ENCODE assay signal across 9 cellular contexts in the genomic region with DNA sequence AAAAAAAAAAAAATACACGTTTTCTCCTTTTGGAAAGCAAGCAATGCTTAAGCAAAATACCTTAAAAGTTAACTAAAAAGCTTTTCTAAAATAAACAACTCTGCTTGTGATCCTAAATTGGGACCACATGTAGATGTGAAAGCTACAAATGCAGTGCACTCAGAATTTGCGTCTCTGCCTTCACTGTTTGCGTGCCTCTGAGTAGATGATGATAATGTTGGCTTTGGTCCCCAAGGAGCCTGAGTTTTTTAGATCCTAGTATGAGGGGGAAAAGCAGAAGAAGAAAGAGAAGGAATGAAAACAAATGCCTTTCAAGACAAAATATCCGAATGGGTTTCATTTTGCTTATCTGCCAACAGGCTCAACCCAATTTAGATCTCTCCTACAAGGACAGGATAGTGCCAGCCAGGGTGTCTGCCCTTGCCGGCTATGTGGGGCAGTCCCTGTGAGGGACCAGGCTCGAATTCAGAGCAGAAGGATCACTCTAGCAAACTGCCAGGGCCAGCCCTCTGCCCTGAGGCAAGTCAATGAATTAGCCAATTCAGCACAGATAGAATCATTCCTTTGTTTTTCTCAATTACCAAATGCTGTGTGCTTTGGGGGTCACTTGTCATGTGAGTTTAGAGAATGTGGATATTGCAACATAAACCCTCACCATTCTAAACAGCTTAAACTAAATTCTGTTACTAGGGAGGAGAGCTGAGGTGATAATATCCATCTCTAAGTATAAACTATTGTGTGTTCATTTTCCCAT. TPM values are rescaled to one million over a fixed set of nuclear protein-coding genes. Genes with fewer than 3 reads are reported as not detected.
A peak's percentile ranks its signal among the peaks of the same experiment; 100 is the strongest.
DNase-seq lines count a peak whose midpoint lies in the region; ATAC-seq lines count a peak whose summit lies in the region.
"Had no signal": no experiment of that assay in that cellular context is flagged by ENCODE, and none has a peak within 500 bp of the region (broad histone marks: within the 10 kb centered on the region; RNA-seq: fewer than 3 reads in every experiment).

No MANE protein-coding gene starts in this region.

- peak; percentile 89 for DNase-seq in GM04504 (ENCODE audit: low read depth)
- peak in 52 of 56 donors; percentile 15 to 85 (median 56) for DNase-seq in amygdala (lab: John Stamatoyannopoulos, UW)
- peak; percentile 56 to 93 (median 84) for DNase-seq in head of caudate nucleus
- DNase-seq in retina, result peak; percentile 42
- DNase-seq in kidney glomerular epithelial cell (lab: John Stamatoyannopoulos, UW), result no peak
- no peak for DNase-seq in COR-L47 (lab: John Stamatoyannopoulos, UW)
- DNase-seq in activated naive CD4-positive, alpha-beta T cell treated with anti-CD3 and anti-CD28 coated beads, Interleukin-2, amount 50 U/mL, for 72 hours (ENCODE audit: low spot score in 2 of 2), result no peak
- DNase-seq: activated CD4-positive, alpha-beta T cell treated with anti-CD3 and anti-CD28 coated beads, Interleukin-2, amount 10 ng/mL, durations not matched to agents 7 days and 5 days had no signal

- ATAC-seq in HG02610 (IDR thresholded peaks at IDR 0.05; ENCODE audit: unreplicated experiment), result no peak
- no peak for ATAC-seq in activated naive CD4-positive, alpha-beta T cell treated with anti-CD3 and anti-CD28 coated beads, Interleukin-2, amount 50 U/mL, for 72 hours

- H3K36me3 Mint-ChIP-seq in activated naive CD4-positive, alpha-beta T cell treated with anti-CD3 and anti-CD28 coated beads, Interleukin-2, amount 50 U/mL, for 72 hours, result no peaks in the 10 kb centered on the region

- H3K9me3 Mint-ChIP-seq in activated naive CD4-positive, alpha-beta T cell treated with anti-CD3 and anti-CD28 coated beads, Interleukin-2, amount 50 U/mL, for 72 hours, result no peaks in the 10 kb centered on the region
- H3K9me3 Mint-ChIP-seq: activated CD4-positive, alpha-beta T cell treated with anti-CD3 and anti-CD28 coated beads, Interleukin-2, amount 10 ng/mL, durations not matched to agents 7 days and 5 days had no signal

- intact Hi-C loops in head of caudate nucleus (cut with DNase I), result loop anchor here (10.0 kb wide), 1 partner anchor 325 kb away; no protein-coding TSS in a partner anchor

- H3K27ac Mint-ChIP-seq in activated naive CD4-positive, alpha-beta T cell treated with anti-CD3 and anti-CD28 coated beads, Interleukin-2, amount 50 U/mL, for 72 hours, result no peak overlapping the region
- H3K27ac Mint-ChIP-seq: activated CD4-positive, alpha-beta T cell treated with anti-CD3 and anti-CD28 coated beads, Interleukin-2, amount 10 ng/mL, durations not matched to agents 7 days and 5 days had no signal

RNA-seq across cellular contexts. Expression of gene SCG5, which starts 28.5 kb away (rescaled TPM):
- total RNA-seq in activated naive CD4-positive, alpha-beta T cell treated with anti-CD3 and anti-CD28 coated beads, Interleukin-2, amount 50 U/mL, for 72 hours, result 1 to 10 TPM; 2.0 to 3.7 TPM

RNA-seq across cellular contexts. Expression of gene GREM1, which starts 47.8 kb away (rescaled TPM):
- not detected for total RNA-seq in activated naive CD4-positive, alpha-beta T cell treated with anti-CD3 and anti-CD28 coated beads, Interleukin-2, amount 50 U/mL, for 72 hours
- total RNA-seq: activated CD4-positive, alpha-beta T cell treated with anti-CD3 and anti-CD28 coated beads, Interleukin-2, amount 10 ng/mL, durations not matched to agents 7 days and 5 days had no signal

RNA-seq across cellular contexts. Expression of gene ARHGAP11A, which starts 54.7 kb away (rescaled TPM):
- total RNA-seq in activated naive CD4-positive, alpha-beta T cell treated with anti-CD3 and anti-CD28 coated beads, Interleukin-2, amount 50 U/mL, for 72 hours, result 100 to 1,000 TPM; 133 to 148 TPM

Comparison
In these comparisons a context has a peak if more than half of its experiments do, and no peak if none do; other contexts are left out.
1. DNase-seq: peak in GM04504 (single experiment), amygdala (52 of 56), head of caudate nucleus (42 of 42) and retina (single experiment); none in kidney glomerular epithelial cell (single experiment), COR-L47 (single experiment) and activated naive CD4-positive, alpha-beta T cell treated with anti-CD3 and anti-CD28 coated beads, Interleukin-2, amount 50 U/mL, for 72 hours (0 of 2).